Comparison of ENCODE assay signal across 24 cellular contexts in genomic region chr13:51342706-51343105, GRCh38. TPM values are rescaled to one million over a fixed set of nuclear protein-coding genes. Genes with fewer than 3 reads are reported as not detected.
DNase-seq lines count a peak whose midpoint lies in the region; ATAC-seq, FAIRE-seq and TF ChIP-seq lines count a peak whose summit lies in the region.
"Had no signal": no experiment of that assay in that cellular context is flagged by ENCODE, and none has a peak within 500 bp of the region (broad histone marks: within the 10 kb centered on the region; RNA-seq: fewer than 3 reads in every experiment).

No MANE protein-coding gene starts in this region.

- H2AFZ ChIP-seq in osteoblast (ENCODE audit: low read length), result no peak overlapping the region

- H3K27ac ChIP-seq in osteoblast (ENCODE audit: low read depth, low read length), result peak overlapping the region; percentile 8
- H3K27ac ChIP-seq: sigmoid colon, testis had no signal

- peak; percentile 64 for DNase-seq in EH (ENCODE audit: low read depth)
- peak; percentile 32 for DNase-seq in fibroblast of gingiva (ENCODE audit: low read depth)
- DNase-seq in osteoblast (ENCODE audit: insufficient read length, low spot score, missing footprints), result peak; percentile 90
- DNase-seq in DMS79 treated with DMSO at 0.1 percent for 48 hours (lab: John Stamatoyannopoulos, UW), result no peak
- no peak for DNase-seq in GM19239 (ENCODE audit: insufficient read length, low spot score)
- no peak for DNase-seq in LoVo (ENCODE audit: low spot score)
- DNase-seq: activated CD4-positive, alpha-beta T cell treated with anti-CD3 and anti-CD28 coated beads for 48 hours; activated CD8-positive, alpha-beta memory T cell treated with anti-CD3 and anti-CD28 coated beads, Interleukin-2, amount 10 ng/mL, durations not matched to agents 7 days and 5 days; CD8-positive, alpha-beta memory T cell; DMS79; left cardiac atrium; NCI-H69; posterior cingulate gyrus; Right ventricle myocardium superior; sigmoid colon; T-cell; testis had no signal

- ATAC-seq in SK-N-SH treated with all-trans-retinoic acid at 6 μM for 48 hours (peak; percentile 65), HG03378 (IDR thresholded peaks at IDR 0.05; ENCODE audit: unreplicated experiment) (no peak)
- ATAC-seq: activated CD8-positive, alpha-beta memory T cell treated with anti-CD3 and anti-CD28 coated beads, Interleukin-2, amount 10 ng/mL, durations not matched to agents 7 days and 5 days; activated naive CD4-positive, alpha-beta T cell treated with anti-CD3 and anti-CD28 coated beads, Interleukin-2, amount 50 U/mL, for 72 hours; left cardiac atrium; natural killer cell treated with Interleukin-12 subunit alpha and Interleukin-12 subunit beta and Interleukin-15 and Interleukin-18, amount 100 ng/mL, for 72 hours; stimulated activated effector memory CD8-positive, alpha-beta T cell treated with anti-CD3 and anti-CD28 coated beads, Interleukin-12 subunit alpha, Interleukin-12 subunit beta, amount 100 ng/mL, for 72 hours; T-cell had no signal

- no peaks in the 10 kb centered on the region for H4K20me1 ChIP-seq in osteoblast (ENCODE audit: insufficient read depth, low read length)

- H3K4me1 ChIP-seq in osteoblast (ENCODE audit: insufficient read depth, low read length), result peaks cover 21% of the 10 kb centered on the region
- H3K4me1 ChIP-seq: sigmoid colon, testis had no signal

- no peaks in the 10 kb centered on the region for H3K79me2 ChIP-seq in osteoblast (ENCODE audit: insufficient read depth, low read length)

- H3K4me3 ChIP-seq in osteoblast (ENCODE audit: insufficient read depth, low read length), result no peak overlapping the region
- H3K4me3 ChIP-seq: sigmoid colon, testis had no signal

- no peaks in the 10 kb centered on the region for H3K36me3 ChIP-seq in osteoblast (ENCODE audit: insufficient read depth, low read length)
- H3K36me3 ChIP-seq: sigmoid colon had no signal

- no peak for TF ChIP-seq CTCF in osteoblast (IDR thresholded peaks at IDR 0.05; ENCODE audit: extremely low read depth, low read depth, low read length)

- H3K27me3 ChIP-seq in osteoblast (ENCODE audit: insufficient read depth, low read length), result no peaks in the 10 kb centered on the region
- H3K27me3 ChIP-seq: sigmoid colon, testis had no signal

- no peaks in the 10 kb centered on the region for H3K9me3 ChIP-seq in osteoblast (ENCODE audit: low read depth, low read length)
- H3K9me3 ChIP-seq: sigmoid colon, testis had no signal

- H3K4me2 ChIP-seq in osteoblast (ENCODE audit: insufficient read depth, low read length), result no peak overlapping the region

- FAIRE-seq in GM19239 (lab: Jason Lieb, UNC), result no peak
- FAIRE-seq: GM18507 had no signal

TF ChIP-seq in SK-N-SH treated with all-trans-retinoic acid at 6 μM for 48 hours, 23 proteins besides CTCF, POLR2A, EP300 and RAD21:
- no peak for TF ChIP-seq RARB (CRISPR knock-in tag; IDR thresholded peaks at IDR 0.05)
- peak; percentile 76 for TF ChIP-seq ISL1 (CRISPR knock-in tag; IDR thresholded peaks at IDR 0.05)

RNA-seq across cellular contexts. Expression of gene SERPINE3, which starts 3.2 kb away (rescaled TPM):
- total RNA-seq in osteoblast, result not detected in 2 replicates
- total RNA-seq: activated CD8-positive, alpha-beta memory T cell treated with anti-CD3 and anti-CD28 coated beads, Interleukin-2, amount 10 ng/mL, durations not matched to agents 7 days and 5 days; activated naive CD4-positive, alpha-beta T cell treated with anti-CD3 and anti-CD28 coated beads, Interleukin-2, amount 50 U/mL, for 72 hours; CD8-positive, alpha-beta memory T cell; left cardiac atrium; mesenteric fat pad; natural killer cell treated with Interleukin-12 subunit alpha and Interleukin-12 subunit beta and Interleukin-15 and Interleukin-18, amount 100 ng/mL, for 72 hours; Right ventricle myocardium superior; T-cell had no signal

Comparison
In these comparisons a context has a peak if more than half of its experiments do, and no peak if none do; other contexts are left out.
1. DNase-seq: peak in EH (single experiment), fibroblast of gingiva (single experiment) and osteoblast (single experiment); none in DMS79 treated with DMSO at 0.1 percent for 48 hours (single experiment), GM19239 (single experiment) and LoVo (single experiment).